ENCODE assay signal across 9 cellular contexts in the genomic region with DNA sequence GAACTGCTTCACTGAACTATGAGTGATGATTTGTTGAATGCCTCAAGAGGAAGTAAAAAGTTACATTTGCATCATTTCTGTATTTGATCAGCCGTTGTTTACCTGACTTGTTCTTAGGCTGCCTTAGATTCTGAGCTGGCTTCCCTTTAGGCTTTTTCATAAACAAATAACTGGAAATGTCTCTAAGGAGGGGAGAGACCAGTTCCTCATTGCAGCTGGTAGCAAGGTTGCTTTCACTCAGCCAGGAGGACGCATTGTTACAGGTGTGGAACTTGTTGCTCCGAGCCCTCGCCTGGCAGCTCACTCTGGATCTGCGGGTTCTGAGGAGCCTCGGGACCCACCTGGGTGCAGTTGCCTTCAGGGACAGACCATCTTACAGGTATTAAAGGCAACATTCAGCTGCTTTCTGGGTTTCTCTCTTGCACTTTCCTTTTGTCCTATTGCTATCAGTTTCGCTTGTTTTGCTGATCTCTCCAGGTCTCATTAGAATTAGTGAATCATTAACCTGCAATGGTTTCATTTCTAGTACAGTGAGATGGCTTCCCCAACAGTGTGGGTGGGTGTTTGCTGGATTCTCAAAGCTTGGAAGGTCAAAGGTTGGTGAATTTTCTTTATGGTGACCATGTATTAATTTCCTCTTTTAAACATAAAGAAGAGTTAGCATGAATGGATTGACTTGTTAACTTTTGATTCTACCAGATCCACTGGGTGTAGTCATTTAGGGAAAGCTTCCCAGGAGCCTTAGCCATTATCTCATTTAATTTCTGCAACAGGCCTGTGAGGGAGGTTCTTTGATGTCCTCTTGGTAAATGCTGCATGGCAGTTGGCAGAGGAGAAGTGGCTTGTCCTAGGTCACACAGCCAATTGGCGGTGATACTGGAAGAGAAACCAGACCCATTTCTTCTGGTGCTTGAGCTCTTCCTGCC. TPM values are rescaled to one million over a fixed set of nuclear protein-coding genes. Genes with fewer than 3 reads are reported as not detected.
A peak's percentile ranks its signal among the peaks of the same experiment; 100 is the strongest.
DNase-seq lines count a peak whose midpoint lies in the region; ATAC-seq and TF ChIP-seq lines count a peak whose summit lies in the region.
"Had no signal": no experiment of that assay in that cellular context is flagged by ENCODE, and none has a peak within 500 bp of the region (broad histone marks: within the 10 kb centered on the region; RNA-seq: fewer than 3 reads in every experiment).

A gene with protein sequence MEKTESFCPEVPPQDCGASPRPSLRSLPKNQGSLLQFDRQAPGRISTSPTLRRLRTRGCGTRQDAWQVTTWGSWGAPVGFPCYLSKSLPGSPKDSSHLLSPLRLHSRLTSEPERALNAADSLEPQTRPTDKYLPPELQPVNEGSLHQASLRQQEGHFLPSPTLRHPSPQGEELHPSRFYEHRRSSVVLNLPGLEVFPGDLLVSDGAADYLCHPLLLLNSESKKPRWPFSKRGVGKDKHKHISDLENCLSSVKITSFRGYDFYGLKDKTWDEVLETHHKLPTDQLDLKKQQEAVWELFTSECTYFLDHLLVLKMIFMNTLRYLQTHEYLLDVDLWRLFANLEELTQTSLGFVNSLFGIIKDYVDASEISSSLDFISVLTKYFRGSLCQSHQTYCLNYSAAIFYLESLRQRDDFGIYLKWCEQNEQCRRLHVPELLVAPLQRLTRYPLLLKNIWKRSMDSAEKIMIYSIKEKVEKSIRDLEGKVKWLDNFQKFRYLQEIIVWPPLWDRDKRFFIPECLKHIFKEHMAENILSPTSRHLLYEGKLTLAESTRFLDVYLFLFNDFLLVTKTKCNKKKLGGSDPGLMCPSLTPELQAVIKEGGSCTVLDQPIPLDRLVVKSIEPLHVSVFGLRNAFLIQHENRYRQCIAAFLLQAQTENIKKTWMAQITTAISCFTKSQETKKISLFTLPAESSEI (plus strand): TSS at position 236 of the 926 bp plus-strand sequence. CDS start 3,643 bp downstream, outside the sequence.

- H3K27me3 ChIP-seq in H7 (ENCODE audit: control insufficient read depth, insufficient read depth, low read length) (no peaks in the 10 kb centered on the region), MG63 (no peaks in the 10 kb centered on the region)

- H3K79me2 ChIP-seq in OCI-LY7 (ENCODE audit: insufficient read depth, low read depth, low read length) = no peaks in the 10 kb centered on the region

- no peaks in the 10 kb centered on the region for H3K9me2 ChIP-seq in OCI-LY7 (ENCODE audit: insufficient read depth, low read length)

- H3K36me3 ChIP-seq in OCI-LY7 (ENCODE audit: insufficient read depth, low read length) (no peaks in the 10 kb centered on the region), H7 (replicated peaks; ENCODE audit: control insufficient read depth, insufficient read depth, low read length) (no peaks in the 10 kb centered on the region), MG63 (no peaks in the 10 kb centered on the region)

- WGBS in lower leg skin, 2 donors = 53 to 61% methylated on average over 8 of the region's 8 CpGs

- CTCF ChIA-PET in OCI-LY7 (lab: Charles Lee; ENCODE audit: unreplicated experiment) = interaction anchor here (0.5 kb wide), 1 partner anchor 31 kb away, joined by 3 read pairs; no protein-coding TSS in a partner anchor

- TF ChIP-seq CTCF in OCI-LY7 (conservative IDR thresholded peaks at IDR 0.05; ENCODE audit: low read length) (no peak), lower leg skin (IDR thresholded peaks at IDR 0.05) (no peak)

- ATAC-seq in GM18907 (IDR thresholded peaks at IDR 0.05; ENCODE audit: unreplicated experiment) (peak; percentile 95), HG02763 (IDR thresholded peaks at IDR 0.05; ENCODE audit: unreplicated experiment) (peak; percentile 91)

- DNase-seq in OCI-LY7 (ENCODE audit: low spot score) (peak; percentile 3), renal cortical epithelial cell (ENCODE audit: low read depth) (peak; percentile 89), H7 (no peak), MG63 (no peak), lower leg skin (ENCODE audit: low spot score in 2 of 2) (no peak)
- DNase-seq in activated CD4-positive, alpha-beta T cell treated with anti-CD3 and anti-CD28 coated beads, Interleukin-2, amount 50 U/mL, for 48 hours = no peak
- DNase-seq: NCI-H1092 treated with DMSO at 0.1 percent for 48 hours had no signal

- peak within 1 kb of the TSS; percentile 57; the same call in 1 of the 2 replicates for H2AFZ ChIP-seq in OCI-LY7 (ENCODE audit: low read length)

- H3K27ac ChIP-seq in OCI-LY7 (ENCODE audit: low read depth, low read length, poor library complexity, severe bottlenecking) = no peak within 1 kb of the TSS

- peak within 1 kb of the TSS; percentile 30 for H3K4me2 ChIP-seq in OCI-LY7 (ENCODE audit: low read length)

- H3K4me1 ChIP-seq in OCI-LY7 (ENCODE audit: insufficient read depth, low read length, poor library complexity, severe bottlenecking) = peaks cover 8% of the 10 kb centered on the region

- BruUV-seq in OCI-LY7 (replicated peaks; lab: Mats Ljungman, UMichigan) = no TSS peak

- TF ChIP-seq POLR2A in lower leg skin (IDR thresholded peaks at IDR 0.05) = no peak

- intact Hi-C loops in OCI-LY7 (cut with micrococcal nuclease; ENCODE audit: unreplicated experiment) (no loop called here), lower leg skin (cut with DNase I; ENCODE audit: low total_unique reads) (no loop called here)

- H3K9me3 ChIP-seq in OCI-LY7 (ENCODE audit: low read length) (no peaks in the 10 kb centered on the region), MG63 (no peaks in the 10 kb centered on the region)

- no peaks in the 10 kb centered on the region for H4K20me1 ChIP-seq in OCI-LY7 (ENCODE audit: insufficient read depth, low read length)

- H3K4me3 ChIP-seq in OCI-LY7 (ENCODE audit: low read depth, low read length, poor library complexity, severe bottlenecking) (no peak within 1 kb of the TSS), H7 (ENCODE audit: insufficient read depth, low read depth, low read length) (no peak within 1 kb of the TSS), MG63 (no peak within 1 kb of the TSS), lower leg skin (ENCODE audit: low read depth, poor library complexity, severe bottlenecking) (no peak within 1 kb of the TSS)

- POLR2A ChIA-PET in OCI-LY7 (lab: Charles Lee) = interaction anchor here (1.1 kb wide), 1 partner anchor 10 kb away, joined by 3 read pairs; no protein-coding TSS in a partner anchor

RNA-seq across cellular contexts. Expression of the gene that starts here (rescaled TPM):
- not detected in 2 replicates for total RNA-seq in OCI-LY7 (2014; rRNA removed; shearing (Covaris generic))
- total RNA-seq in OCI-LY7 (2022) (0.29 TPM in 1 of 2 replicates, not detected in the other), renal cortical epithelial cell (0.10 and 0.17 TPM in 2 replicates), lower leg skin (not detected)
- not detected in 2 replicates for total RNA-seq in H7 (2014; rRNA removed; shearing (Covaris generic))
- total RNA-seq in MG63 (2014; rRNA removed; shearing (Covaris generic); ENCODE audit: low replicate concordance) = not detected in 2 replicates

Comparison
In these comparisons a context has a peak if more than half of its experiments do, and no peak if none do; other contexts are left out.
1. Peak in DNase-seq and H3K4me2 ChIP-seq in OCI-LY7; RNA of the gene not detected or under 1 TPM.
2. Peak in DNase-seq in renal cortical epithelial cell; RNA of the gene not detected or under 1 TPM.